8 cellular contexts compared by ENCODE assay signal in the genomic region with DNA sequence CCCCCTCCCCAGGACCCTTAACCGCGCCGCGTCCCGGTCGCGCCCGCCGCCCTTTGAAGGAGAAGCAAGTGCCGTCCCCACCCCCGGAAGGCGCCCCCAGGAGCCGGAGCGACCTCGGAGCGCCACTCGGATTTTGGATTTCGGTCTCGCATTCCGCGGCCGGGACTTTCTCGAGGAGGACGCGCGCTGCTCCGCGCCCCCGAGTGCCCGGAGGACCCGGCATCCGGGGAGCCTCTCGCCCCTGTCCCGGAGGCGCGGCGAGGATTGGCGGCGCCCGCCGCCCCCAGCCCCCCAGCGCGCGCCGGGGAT. TPM values are rescaled to one million over a fixed set of nuclear protein-coding genes. Genes with fewer than 3 reads are reported as not detected.
A peak's percentile ranks its signal among the peaks of the same experiment; 100 is the strongest.
DNase-seq lines count a peak whose midpoint lies in the region; ATAC-seq, FAIRE-seq and TF ChIP-seq lines count a peak whose summit lies in the region.

No MANE protein-coding gene starts in this region.

- no peak for DNase-seq in activated T-cell treated with anti-CD3 and anti-CD28 coated beads, Interleukin-2, amount 50 U/mL, for 72 hours
- DNase-seq in activated T-cell treated with anti-CD3 and anti-CD28 coated beads, Interleukin-2, amount 50 U/mL, for 1 hour, result no peak
- DNase-seq in astrocyte (ENCODE audit: low read depth), result no peak
- no peak for DNase-seq in right lobe of liver
- DNase-seq in tibial artery, result no peak
- DNase-seq in DMS79 (lab: John Stamatoyannopoulos, UW), result no peak
- no peak for DNase-seq in LoVo (ENCODE audit: low spot score)

- no peak for TF ChIP-seq POLR2A in right lobe of liver (IDR thresholded peaks at IDR 0.05)

- ATAC-seq in activated T-cell treated with anti-CD3 and anti-CD28 coated beads, Interleukin-2, amount 50 U/mL, for 72 hours (replicated peaks in 1 of 2), result no peak
- ATAC-seq in right lobe of liver, result no peak
- no peak for ATAC-seq in HG03460 (IDR thresholded peaks at IDR 0.05; ENCODE audit: unreplicated experiment)

- H3K9ac ChIP-seq in astrocyte (ENCODE audit: low read length), result peak overlapping the region; percentile 88

- H3K4me3 ChIP-seq in astrocyte (ENCODE audit: insufficient read depth, low read depth, low read length), result peak overlapping the region; percentile 84
- H3K4me3 ChIP-seq in right lobe of liver, result peak overlapping the region; percentile 74 to 92 (median 86)
- peak overlapping the region; percentile 67 to 94 for H3K4me3 ChIP-seq in tibial artery

- WGBS in right lobe of liver (ENCODE audit: insufficient coverage, low coverage, low lambda C conversion rate, missing lambda C conversion rate), result 1% methylated on average over 16 of the region's 45 CpGs

- peaks cover 12% of the 10 kb centered on the region for H3K4me1 Mint-ChIP-seq in activated T-cell treated with anti-CD3 and anti-CD28 coated beads, Interleukin-2, amount 50 U/mL, for 72 hours (ENCODE audit: low read depth)
- H3K4me1 Mint-ChIP-seq in astrocyte (ENCODE audit: low read depth, unreplicated experiment), result peaks cover 5% of the 10 kb centered on the region

- intact Hi-C loops in right lobe of liver (cut with DNase I) (no loop called here), tibial artery (cut with DNase I; ENCODE audit: low total_unique reads) (no loop called here)

- H3K36me3 Mint-ChIP-seq in activated T-cell treated with anti-CD3 and anti-CD28 coated beads, Interleukin-2, amount 50 U/mL, for 72 hours (ENCODE audit: insufficient read depth in 2 of 2), result peaks cover 9 to 14% of the 10 kb centered on the region in 2 donors
- peaks cover 2% of the 10 kb centered on the region for H3K36me3 Mint-ChIP-seq in astrocyte (ENCODE audit: low read depth, unreplicated experiment)

- H3K4me1 ChIP-seq in astrocyte (ENCODE audit: insufficient read depth, low read length), result peaks cover 31% of the 10 kb centered on the region
- peaks cover 0 to 63% (median 28%) of the 10 kb centered on the region in 4 donors for H3K4me1 ChIP-seq in right lobe of liver
- peaks cover 11 to 67% (median 55%) of the 10 kb centered on the region in 4 donors for H3K4me1 ChIP-seq in tibial artery

- no peak overlapping the region for H2AFZ ChIP-seq in astrocyte (ENCODE audit: low read depth, low read length)

- H3K9me3 ChIP-seq in astrocyte (ENCODE audit: insufficient read depth, low read depth, low read length) (no peaks in the 10 kb centered on the region), right lobe of liver (no peaks in the 10 kb centered on the region), tibial artery (no peaks in the 10 kb centered on the region)

- TF ChIP-seq CTCF in astrocyte (IDR thresholded peaks at IDR 0.05; ENCODE audit: insufficient read depth, low read depth, low read length) (no peak), right lobe of liver (IDR thresholded peaks at IDR 0.05) (no peak), tibial artery (IDR thresholded peaks at IDR 0.05) (no peak)

- H3K4me2 ChIP-seq in astrocyte (ENCODE audit: low read length), result peak overlapping the region; percentile 100

- H3K27me3 Mint-ChIP-seq in activated T-cell treated with anti-CD3 and anti-CD28 coated beads, Interleukin-2, amount 50 U/mL, for 72 hours (ENCODE audit: low read depth), result no peaks in the 10 kb centered on the region
- H3K27me3 Mint-ChIP-seq in astrocyte (ENCODE audit: low read depth, unreplicated experiment), result no peaks in the 10 kb centered on the region

- no peak for FAIRE-seq in astrocyte (lab: Jason Lieb, UNC)

- H3K27me3 ChIP-seq in astrocyte (ENCODE audit: insufficient read depth, low read length) (no peaks in the 10 kb centered on the region), right lobe of liver (no peaks in the 10 kb centered on the region), tibial artery (no peaks in the 10 kb centered on the region)

- H3K27ac ChIP-seq in astrocyte (ENCODE audit: low read depth, low read length) (peak overlapping the region; percentile 85), right lobe of liver (peak overlapping the region; percentile 53 to 97 (median 94)), tibial artery (peak overlapping the region; percentile 98)

- H3K36me3 ChIP-seq in astrocyte (ENCODE audit: insufficient read depth, low read length), result peaks cover 8% of the 10 kb centered on the region
- H3K36me3 ChIP-seq in right lobe of liver, result peaks cover 10 to 20% (median 11%) of the 10 kb centered on the region in 4 donors
- peaks cover 15 to 30% (median 22%) of the 10 kb centered on the region in 3 donors for H3K36me3 ChIP-seq in tibial artery

- no peaks in the 10 kb centered on the region for H3K9me3 Mint-ChIP-seq in activated T-cell treated with anti-CD3 and anti-CD28 coated beads, Interleukin-2, amount 50 U/mL, for 72 hours
- no peaks in the 10 kb centered on the region for H3K9me3 Mint-ChIP-seq in astrocyte (ENCODE audit: unreplicated experiment)

- H3K27ac Mint-ChIP-seq in activated T-cell treated with anti-CD3 and anti-CD28 coated beads, Interleukin-2, amount 50 U/mL, for 72 hours, result peak overlapping the region; percentile 94
- no peak overlapping the region for H3K27ac Mint-ChIP-seq in astrocyte (ENCODE audit: unreplicated experiment)

- peak overlapping the region; percentile 80 to 82 for H3K4me3 Mint-ChIP-seq in activated T-cell treated with anti-CD3 and anti-CD28 coated beads, Interleukin-2, amount 50 U/mL, for 72 hours
- H3K4me3 Mint-ChIP-seq in astrocyte (ENCODE audit: unreplicated experiment), result peak overlapping the region; percentile 80

- peaks cover 32% of the 10 kb centered on the region for H4K20me1 ChIP-seq in astrocyte (ENCODE audit: insufficient read depth, low read length)

- H3K79me2 ChIP-seq in astrocyte (ENCODE audit: insufficient read depth, low read length), result peaks cover 64% of the 10 kb centered on the region

RNA-seq across cellular contexts. Expression of gene MIDN, which starts 1.6 kb away (rescaled TPM):
- 10 to 100 TPM; 72.3 to 75.4 TPM for total RNA-seq in activated T-cell treated with anti-CD3 and anti-CD28 coated beads, Interleukin-2, amount 50 U/mL, for 72 hours
- 119 and 141 TPM in 2 replicates for total RNA-seq in astrocyte
- total RNA-seq in right lobe of liver, result 10 to 100 TPM; 22.3 to 55.1 (median 29.3) TPM

RNA-seq across cellular contexts. Expression of gene ATP5F1D, which starts 8.4 kb away (rescaled TPM):
- total RNA-seq in activated T-cell treated with anti-CD3 and anti-CD28 coated beads, Interleukin-2, amount 50 U/mL, for 72 hours, result 100 to 1,000 TPM; 169 to 201 TPM
- total RNA-seq in astrocyte (154 and 170 TPM in 2 replicates), right lobe of liver (100 to 1,000 TPM in 5 of 6 experiments, 10 to 100 TPM in 1; 98.1 to 240 (median 137) TPM)

RNA-seq across cellular contexts. Expression of gene CBARP, which starts 12.1 kb away (rescaled TPM):
- total RNA-seq in activated T-cell treated with anti-CD3 and anti-CD28 coated beads, Interleukin-2, amount 50 U/mL, for 72 hours, result under 1 TPM; 0.38 to 0.58 TPM
- total RNA-seq in astrocyte (18.8 and 19.8 TPM in 2 replicates), right lobe of liver (under 1 TPM; 0.15 to 0.62 (median 0.31) TPM)

RNA-seq across cellular contexts. Expression of gene CIRBP, which starts 19.2 kb away (rescaled TPM):
- 100 to 1,000 TPM; 400 to 456 TPM for total RNA-seq in activated T-cell treated with anti-CD3 and anti-CD28 coated beads, Interleukin-2, amount 50 U/mL, for 72 hours
- total RNA-seq in astrocyte (184 and 215 TPM in 2 replicates), right lobe of liver (100 to 1,000 TPM in 2 of 6 experiments, 10 to 100 TPM in 4; 69.2 to 111 (median 89.5) TPM)

RNA-seq across cellular contexts. Expression of gene FAM174C, which starts 25.4 kb away (rescaled TPM):
- total RNA-seq in activated T-cell treated with anti-CD3 and anti-CD28 coated beads, Interleukin-2, amount 50 U/mL, for 72 hours, result 10 to 100 TPM; 59.8 to 69.1 TPM
- total RNA-seq in astrocyte (50.5 and 50.8 TPM in 2 replicates), right lobe of liver (100 to 1,000 TPM in 1 of 6 experiments, 10 to 100 TPM in 5; 34.0 to 103 (median 43.8) TPM)

Comparison
In these comparisons a context has a peak if more than half of its experiments do, and no peak if none do; other contexts are left out.
1. RNA of gene CBARP, which starts 12.1 kb away (total RNA-seq): 18.8 to 19.8 TPM in astrocyte; 0.38 to 0.58 TPM in activated T-cell treated with anti-CD3 and anti-CD28 coated beads, Interleukin-2, amount 50 U/mL, for 72 hours and 0.15 to 0.62 TPM in right lobe of liver; every median in the first group is over 10 times any median in the second.
2. Peak in every context shown above with its lines, with median percentiles within 50 percentile points of each other: H3K27ac ChIP-seq and H3K4me3 ChIP-seq.